In genomic region chr5:81694726-81695125, GRCh38 we compare ENCODE assay signal across 33 cellular contexts.
"Had no signal": no experiment of that assay in that cellular context is flagged by ENCODE, and none has a peak within 500 bp of the region (broad histone marks: within the 10 kb centered on the region; RNA-seq: fewer than 3 reads in every experiment).

No MANE protein-coding gene starts in this region.

- H3K4me3 Mint-ChIP-seq: activated B cell treated with CpG ODN at 0.5 μM for 24 hours; activated CD8-positive, alpha-beta T cell treated with anti-CD3 and anti-CD28 coated beads for 36 hours; activated naive CD8-positive, alpha-beta T cell treated with anti-CD3 and anti-CD28 coated beads for 36 hours; activated naive CD8-positive, alpha-beta T cell treated with anti-CD3 and anti-CD28 coated beads, Interleukin-2, amount 50 U/mL, for 24 hours; activated T-cell treated with anti-CD3 and anti-CD28 coated beads, Interleukin-2, amount 50 U/mL, for 4 hours; activated T-helper 17 cell treated with anti-CD3 and anti-CD28 coated beads, Interleukin-2, amount 50 U/mL, for 72 hours; brain; effector memory CD8-positive, alpha-beta T cell; T-helper 17 cell; T-helper 2 cell treated with Interferon-gamma antibody and Interleukin-4, amounts not matched to agents 5 μg/mL and 100 μg/mL, for 36 hours had no signal

- DNase-seq: activated B cell treated with CpG ODN at 0.5 μM for 24 hours; activated CD4-positive, alpha-beta T cell treated with anti-CD3 and anti-CD28 coated beads for 48 hours; activated CD4-positive, alpha-beta T cell treated with anti-CD3 and anti-CD28 coated beads, Interleukin-2, amount 50 U/mL, for 1 hour; activated CD4-positive, alpha-beta T cell treated with anti-CD3 and anti-CD28 coated beads, Interleukin-2, amount 50 U/mL, for 48 hours; activated CD8-positive, alpha-beta memory T cell treated with anti-CD3 and anti-CD28 coated beads for 24 hours; activated CD8-positive, alpha-beta T cell treated with anti-CD3 and anti-CD28 coated beads for 36 hours; activated effector memory CD4-positive, alpha-beta T cell treated with Interleukin-2 at 50 U/mL for 16 hours; activated gamma-delta T cell treated with Interleukin-2 at 50 U/mL for 16 hours; activated naive CD4-positive, alpha-beta T cell treated with anti-CD3 and anti-CD28 coated beads, Interleukin-2, amount 50 U/mL, for 16 hours; activated naive CD4-positive, alpha-beta T cell treated with Interleukin-2 at 50 U/mL for 16 hours; activated naive CD8-positive, alpha-beta T cell treated with anti-CD3 and anti-CD28 coated beads for 36 hours; activated naive CD8-positive, alpha-beta T cell treated with anti-CD3 and anti-CD28 coated beads, Interleukin-2, amount 50 U/mL, for 24 hours; activated T-cell treated with anti-CD3 and anti-CD28 coated beads, Interleukin-2, amount 50 U/mL, for 4 hours; adrenal gland; amygdala; aorta; central memory CD4-positive, alpha-beta T cell; cerebellar nuclear complex; dermis blood vessel endothelial cell; effector CD4-positive, alpha-beta T cell; effector memory CD8-positive, alpha-beta T cell; foreskin fibroblast; glutamatergic neuron; T-helper 1 cell; T-helper 17 cell; T1000; WERI-Rb-1 had no signal

- H3K4me1 Mint-ChIP-seq: brain had no signal

- H3K27me3 ChIP-seq: adrenal gland, breast epithelium, cardiac muscle cell had no signal

- H3K4me3 ChIP-seq: adrenal gland, breast epithelium, cardiac muscle cell, coronary artery had no signal

- H3K27ac Mint-ChIP-seq: activated B cell treated with CpG ODN at 0.5 μM for 24 hours; activated CD8-positive, alpha-beta T cell treated with anti-CD3 and anti-CD28 coated beads for 36 hours; activated naive CD8-positive, alpha-beta T cell treated with anti-CD3 and anti-CD28 coated beads for 36 hours; activated naive CD8-positive, alpha-beta T cell treated with anti-CD3 and anti-CD28 coated beads, Interleukin-2, amount 50 U/mL, for 24 hours; activated T-helper 17 cell treated with anti-CD3 and anti-CD28 coated beads, Interleukin-2, amount 50 U/mL, for 72 hours; brain; effector memory CD8-positive, alpha-beta T cell; T-helper 17 cell; T-helper 2 cell treated with Interferon-gamma antibody and Interleukin-4, amounts not matched to agents 5 μg/mL and 100 μg/mL, for 36 hours had no signal

- H3K27me3 Mint-ChIP-seq: activated B cell treated with CpG ODN at 0.5 μM for 24 hours; activated CD8-positive, alpha-beta T cell treated with anti-CD3 and anti-CD28 coated beads for 36 hours; activated naive CD8-positive, alpha-beta T cell treated with anti-CD3 and anti-CD28 coated beads for 36 hours; activated naive CD8-positive, alpha-beta T cell treated with anti-CD3 and anti-CD28 coated beads, Interleukin-2, amount 50 U/mL, for 24 hours; activated T-helper 17 cell treated with anti-CD3 and anti-CD28 coated beads, Interleukin-2, amount 50 U/mL, for 72 hours; effector memory CD8-positive, alpha-beta T cell; T-helper 17 cell had no signal

- H3K4me1 ChIP-seq: adrenal gland, breast epithelium had no signal

- H3K36me3 ChIP-seq: adrenal gland, breast epithelium, cardiac muscle cell, WERI-Rb-1 had no signal

- H3K27ac ChIP-seq: adrenal gland, breast epithelium, cardiac muscle cell, coronary artery, WERI-Rb-1 had no signal
